In genomic region chr18:79380816-79381806, GRCh38 we compare ENCODE assay signal across 8 cellular contexts.
DNase-seq lines count a peak whose midpoint lies in the region; ATAC-seq lines count a peak whose summit lies in the region.

No MANE protein-coding gene starts in this region.

- DNase-seq in NCI-H1417 (lab: John Stamatoyannopoulos, UW): peak; percentile 5 to 70 (median 55)
- DNase-seq in NCI-H1417 treated with DMSO at 0.1 percent for 48 hours (lab: John Stamatoyannopoulos, UW): no peak
- peak; percentile 55 for DNase-seq in T follicular helper cell (ENCODE audit: low read depth)
- DNase-seq in astrocyte of the hippocampus (ENCODE audit: low read depth, low spot score): peak; percentile 77
- peak; percentile 91 for DNase-seq in iPS-NIHi7 (ENCODE audit: extremely low spot score)
- peak; percentile 64 for DNase-seq in stimulated activated CD4-positive, alpha-beta T cell treated with anti-CD3 and anti-CD28 coated beads, Interleukin-1b, Interleukin-23, amount 100 ng/mL, for 48 hours
- no peak for DNase-seq in foreskin melanocyte

- peak; percentile 40 for ATAC-seq in HG03103 (IDR thresholded peaks at IDR 0.05; ENCODE audit: low read depth, unreplicated experiment)

Comparison
In these comparisons a context has a peak if more than half of its experiments do, and no peak if none do; other contexts are left out.
1. DNase-seq: peak in NCI-H1417 (3 of 3), T follicular helper cell (single experiment), astrocyte of the hippocampus (single experiment), iPS-NIHi7 (single experiment) and stimulated activated CD4-positive, alpha-beta T cell treated with anti-CD3 and anti-CD28 coated beads, Interleukin-1b, Interleukin-23, amount 100 ng/mL, for 48 hours (single experiment); none in NCI-H1417 treated with DMSO at 0.1 percent for 48 hours (single experiment) and foreskin melanocyte (single experiment).